In genomic region chrX:132120913-132121312, GRCh38 we compare ENCODE assay signal across 30 cellular contexts. TPM values are rescaled to one million over a fixed set of nuclear protein-coding genes. Genes with fewer than 3 reads are reported as not detected.
"Had no signal": no experiment of that assay in that cellular context is flagged by ENCODE, and none has a peak within 500 bp of the region (broad histone marks: within the 10 kb centered on the region; RNA-seq: fewer than 3 reads in every experiment).

No MANE protein-coding gene starts in this region.

- H3K9me3 Mint-ChIP-seq: activated CD8-positive, alpha-beta T cell treated with anti-CD3 and anti-CD28 coated beads for 36 hours; activated naive CD4-positive, alpha-beta T cell treated with anti-CD3 and anti-CD28 coated beads, Interleukin-2, amount 10 ng/mL, durations not matched to agents 7 days and 5 days; activated naive CD8-positive, alpha-beta T cell treated with anti-CD3 and anti-CD28 coated beads, Interleukin-2, amount 10 ng/mL, durations not matched to agents 7 days and 5 days; activated T-cell treated with anti-CD3 and anti-CD28 coated beads, Interleukin-2, amount 50 U/mL, for 72 hours; activated T-helper 2 cell treated with anti-CD3 and anti-CD28 coated beads, Interferon-gamma antibody, Interleukin-2, Interleukin-4, amounts not matched to agents 10 μg/mL and 5 μg/mL and 100 μg/mL, durations not matched to agents 14 hours and 24 hours and 36 hours; central memory CD8-positive, alpha-beta T cell; T-helper 2 cell treated with Interferon-gamma antibody and Interleukin-4, amounts not matched to agents 5 μg/mL and 100 μg/mL, for 36 hours had no signal

- H3K27me3 ChIP-seq: SJSA1 had no signal

- H3K27ac ChIP-seq: adrenal gland, SJSA1 had no signal

- DNase-seq: activated CD4-positive, alpha-beta T cell treated with anti-CD3 and anti-CD28 coated beads for 4 hours; activated CD8-positive, alpha-beta memory T cell treated with anti-CD3 and anti-CD28 coated beads, Interleukin-2, amount 50 U/mL, for 4 hours; activated CD8-positive, alpha-beta T cell treated with anti-CD3 and anti-CD28 coated beads for 36 hours; activated gamma-delta T cell treated with Interleukin-2 at 50 U/mL for 16 hours; activated naive CD4-positive, alpha-beta T cell treated with anti-CD3 and anti-CD28 coated beads, Interleukin-2, amount 10 ng/mL, durations not matched to agents 7 days and 5 days; activated naive CD8-positive, alpha-beta T cell treated with anti-CD3 and anti-CD28 coated beads, Interleukin-2, amount 10 ng/mL, durations not matched to agents 7 days and 5 days; activated T-cell treated with anti-CD3 and anti-CD28 coated beads, Interleukin-2, amount 50 U/mL, for 72 hours; adrenal gland; anterior cingulate cortex; KG1; NCI-H1092; NCI-H1417; NCI-H2029 treated with DMSO at 0.1 percent for 48 hours; NCI-H345; NCI-H510A; NCI-H526 treated with DMSO at 0.1 percent for 48 hours; NCI-H82; NK-92 treated with Interleukin-12 subunit alpha and Interleukin-12 subunit beta, amount 100 ng/mL, for 24 hours; OCI-M1; SHP77; SW 1271 had no signal

- H3K4me1 ChIP-seq: adrenal gland, SJSA1 had no signal

- H3K36me3 ChIP-seq: adrenal gland, SJSA1 had no signal

- H3K9me3 ChIP-seq: adrenal gland, SJSA1 had no signal

- H3K4me3 ChIP-seq: adrenal gland, SJSA1 had no signal

- H3K27ac Mint-ChIP-seq: activated CD8-positive, alpha-beta T cell treated with anti-CD3 and anti-CD28 coated beads for 36 hours; activated naive CD4-positive, alpha-beta T cell treated with anti-CD3 and anti-CD28 coated beads, Interleukin-2, amount 10 ng/mL, durations not matched to agents 7 days and 5 days; activated naive CD8-positive, alpha-beta T cell treated with anti-CD3 and anti-CD28 coated beads, Interleukin-2, amount 10 ng/mL, durations not matched to agents 7 days and 5 days; activated T-cell treated with anti-CD3 and anti-CD28 coated beads, Interleukin-2, amount 50 U/mL, for 72 hours; activated T-helper 2 cell treated with anti-CD3 and anti-CD28 coated beads, Interferon-gamma antibody, Interleukin-2, Interleukin-4, amounts not matched to agents 10 μg/mL and 5 μg/mL and 100 μg/mL, durations not matched to agents 14 hours and 24 hours and 36 hours; T-helper 2 cell treated with Interferon-gamma antibody and Interleukin-4, amounts not matched to agents 5 μg/mL and 100 μg/mL, for 36 hours had no signal

- H3K36me3 Mint-ChIP-seq: activated naive CD4-positive, alpha-beta T cell treated with anti-CD3 and anti-CD28 coated beads, Interleukin-2, amount 10 ng/mL, durations not matched to agents 7 days and 5 days; activated naive CD8-positive, alpha-beta T cell treated with anti-CD3 and anti-CD28 coated beads, Interleukin-2, amount 10 ng/mL, durations not matched to agents 7 days and 5 days had no signal

- ATAC-seq: activated CD4-positive, CD25-positive, alpha-beta regulatory T cell treated with anti-CD3 and anti-CD28 coated beads, Interleukin-2, amount 50 U/mL, for 24 hours; activated CD8-positive, alpha-beta T cell treated with anti-CD3 and anti-CD28 coated beads for 36 hours; activated T-cell treated with anti-CD3 and anti-CD28 coated beads, Interleukin-2, amount 50 U/mL, for 72 hours; SK-N-SH treated with all-trans-retinoic acid at 6 μM for 48 hours had no signal

- FAIRE-seq: RCC 7860 had no signal

RNA-seq across cellular contexts. Expression of gene FRMD7, which starts 6.9 kb away (rescaled TPM):
- total RNA-seq: activated CD8-positive, alpha-beta T cell treated with anti-CD3 and anti-CD28 coated beads for 36 hours; activated naive CD8-positive, alpha-beta T cell treated with anti-CD3 and anti-CD28 coated beads, Interleukin-2, amount 10 ng/mL, durations not matched to agents 7 days and 5 days; activated T-cell treated with anti-CD3 and anti-CD28 coated beads, Interleukin-2, amount 50 U/mL, for 72 hours; activated T-helper 2 cell treated with anti-CD3 and anti-CD28 coated beads, Interferon-gamma antibody, Interleukin-2, Interleukin-4, amounts not matched to agents 10 μg/mL and 5 μg/mL and 100 μg/mL, durations not matched to agents 14 hours and 24 hours and 36 hours; adrenal gland; LHCN-M2; SJSA1; T-helper 1 cell treated with Interleukin-12 subunit alpha and Interleukin-12 subunit beta and Interleukin-4 antibody, amounts not matched to agents 30 ng/mL and 1 ng/mL, for 36 hours had no signal
- polyA plus RNA-seq: adrenal gland had no signal
